Comparison of ENCODE assay signal across 2 cellular contexts in the genomic region with DNA sequence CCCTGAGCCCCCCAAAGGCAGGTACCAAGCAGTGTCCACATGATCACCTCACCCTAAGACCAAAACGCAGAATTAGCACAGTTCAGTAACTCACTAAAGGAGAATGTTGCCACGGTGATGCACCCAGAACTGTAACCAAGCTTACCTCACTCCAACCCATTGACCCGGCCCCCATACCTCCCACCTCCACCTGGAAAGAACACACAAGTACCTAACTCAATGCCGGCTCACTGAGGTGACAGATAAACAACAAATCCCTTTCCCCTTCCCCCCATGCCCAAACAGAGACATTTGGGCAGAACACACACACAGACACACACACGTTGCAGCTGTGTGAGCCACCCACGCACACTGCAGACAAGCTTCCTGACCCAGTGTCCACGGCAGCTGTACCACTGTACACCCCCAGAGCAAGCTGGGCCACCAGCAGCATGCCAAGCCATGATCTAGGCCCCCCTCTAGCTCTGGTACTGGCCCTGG.
TF ChIP-seq lines count a peak whose summit lies in the region.

No MANE protein-coding gene starts in this region.

TF ChIP-seq in HepG2, 621 proteins besides CTCF, POLR2A, EP300 and RAD21 (continues in another document):
- no peak for TF ChIP-seq TARDBP (CRISPR knock-in tag; IDR thresholded peaks at IDR 0.05)
- TF ChIP-seq RCOR2 (CRISPR knock-in tag; IDR thresholded peaks at IDR 0.05): no peak
- TF ChIP-seq KDM5A (IDR thresholded peaks at IDR 0.05; ENCODE audit: borderline replicate concordance, low read length): no peak
- TF ChIP-seq, protein P1, sequence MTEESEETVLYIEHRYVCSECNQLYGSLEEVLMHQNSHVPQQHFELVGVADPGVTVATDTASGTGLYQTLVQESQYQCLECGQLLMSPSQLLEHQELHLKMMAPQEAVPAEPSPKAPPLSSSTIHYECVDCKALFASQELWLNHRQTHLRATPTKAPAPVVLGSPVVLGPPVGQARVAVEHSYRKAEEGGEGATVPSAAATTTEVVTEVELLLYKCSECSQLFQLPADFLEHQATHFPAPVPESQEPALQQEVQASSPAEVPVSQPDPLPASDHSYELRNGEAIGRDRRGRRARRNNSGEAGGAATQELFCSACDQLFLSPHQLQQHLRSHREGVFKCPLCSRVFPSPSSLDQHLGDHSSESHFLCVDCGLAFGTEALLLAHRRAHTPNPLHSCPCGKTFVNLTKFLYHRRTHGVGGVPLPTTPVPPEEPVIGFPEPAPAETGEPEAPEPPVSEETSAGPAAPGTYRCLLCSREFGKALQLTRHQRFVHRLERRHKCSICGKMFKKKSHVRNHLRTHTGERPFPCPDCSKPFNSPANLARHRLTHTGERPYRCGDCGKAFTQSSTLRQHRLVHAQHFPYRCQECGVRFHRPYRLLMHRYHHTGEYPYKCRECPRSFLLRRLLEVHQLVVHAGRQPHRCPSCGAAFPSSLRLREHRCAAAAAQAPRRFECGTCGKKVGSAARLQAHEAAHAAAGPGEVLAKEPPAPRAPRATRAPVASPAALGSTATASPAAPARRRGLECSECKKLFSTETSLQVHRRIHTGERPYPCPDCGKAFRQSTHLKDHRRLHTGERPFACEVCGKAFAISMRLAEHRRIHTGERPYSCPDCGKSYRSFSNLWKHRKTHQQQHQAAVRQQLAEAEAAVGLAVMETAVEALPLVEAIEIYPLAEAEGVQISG (CRISPR knock-in tag; IDR thresholded peaks at IDR 0.05): no peak
- TF ChIP-seq HDAC6 (IDR thresholded peaks at IDR 0.05; ENCODE audit: low read depth, low read length): no peak
- no peak for TF ChIP-seq FOXK1 (CRISPR knock-in tag; IDR thresholded peaks at IDR 0.05; ENCODE audit: borderline replicate concordance, low read depth)
- TF ChIP-seq NPAS2 (CRISPR knock-in tag; IDR thresholded peaks at IDR 0.05; ENCODE audit: borderline replicate concordance): no peak
- TF ChIP-seq, protein P2, sequence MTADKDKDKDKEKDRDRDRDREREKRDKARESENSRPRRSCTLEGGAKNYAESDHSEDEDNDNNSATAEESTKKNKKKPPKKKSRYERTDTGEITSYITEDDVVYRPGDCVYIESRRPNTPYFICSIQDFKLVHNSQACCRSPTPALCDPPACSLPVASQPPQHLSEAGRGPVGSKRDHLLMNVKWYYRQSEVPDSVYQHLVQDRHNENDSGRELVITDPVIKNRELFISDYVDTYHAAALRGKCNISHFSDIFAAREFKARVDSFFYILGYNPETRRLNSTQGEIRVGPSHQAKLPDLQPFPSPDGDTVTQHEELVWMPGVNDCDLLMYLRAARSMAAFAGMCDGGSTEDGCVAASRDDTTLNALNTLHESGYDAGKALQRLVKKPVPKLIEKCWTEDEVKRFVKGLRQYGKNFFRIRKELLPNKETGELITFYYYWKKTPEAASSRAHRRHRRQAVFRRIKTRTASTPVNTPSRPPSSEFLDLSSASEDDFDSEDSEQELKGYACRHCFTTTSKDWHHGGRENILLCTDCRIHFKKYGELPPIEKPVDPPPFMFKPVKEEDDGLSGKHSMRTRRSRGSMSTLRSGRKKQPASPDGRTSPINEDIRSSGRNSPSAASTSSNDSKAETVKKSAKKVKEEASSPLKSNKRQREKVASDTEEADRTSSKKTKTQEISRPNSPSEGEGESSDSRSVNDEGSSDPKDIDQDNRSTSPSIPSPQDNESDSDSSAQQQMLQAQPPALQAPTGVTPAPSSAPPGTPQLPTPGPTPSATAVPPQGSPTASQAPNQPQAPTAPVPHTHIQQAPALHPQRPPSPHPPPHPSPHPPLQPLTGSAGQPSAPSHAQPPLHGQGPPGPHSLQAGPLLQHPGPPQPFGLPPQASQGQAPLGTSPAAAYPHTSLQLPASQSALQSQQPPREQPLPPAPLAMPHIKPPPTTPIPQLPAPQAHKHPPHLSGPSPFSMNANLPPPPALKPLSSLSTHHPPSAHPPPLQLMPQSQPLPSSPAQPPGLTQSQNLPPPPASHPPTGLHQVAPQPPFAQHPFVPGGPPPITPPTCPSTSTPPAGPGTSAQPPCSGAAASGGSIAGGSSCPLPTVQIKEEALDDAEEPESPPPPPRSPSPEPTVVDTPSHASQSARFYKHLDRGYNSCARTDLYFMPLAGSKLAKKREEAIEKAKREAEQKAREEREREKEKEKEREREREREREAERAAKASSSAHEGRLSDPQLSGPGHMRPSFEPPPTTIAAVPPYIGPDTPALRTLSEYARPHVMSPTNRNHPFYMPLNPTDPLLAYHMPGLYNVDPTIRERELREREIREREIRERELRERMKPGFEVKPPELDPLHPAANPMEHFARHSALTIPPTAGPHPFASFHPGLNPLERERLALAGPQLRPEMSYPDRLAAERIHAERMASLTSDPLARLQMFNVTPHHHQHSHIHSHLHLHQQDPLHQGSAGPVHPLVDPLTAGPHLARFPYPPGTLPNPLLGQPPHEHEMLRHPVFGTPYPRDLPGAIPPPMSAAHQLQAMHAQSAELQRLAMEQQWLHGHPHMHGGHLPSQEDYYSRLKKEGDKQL (CRISPR knock-in tag; IDR thresholded peaks at IDR 0.05; ENCODE audit: low read depth): no peak
- TF ChIP-seq NFATC3 (CRISPR knock-in tag; IDR thresholded peaks at IDR 0.05): no peak
- TF ChIP-seq, protein P3, sequence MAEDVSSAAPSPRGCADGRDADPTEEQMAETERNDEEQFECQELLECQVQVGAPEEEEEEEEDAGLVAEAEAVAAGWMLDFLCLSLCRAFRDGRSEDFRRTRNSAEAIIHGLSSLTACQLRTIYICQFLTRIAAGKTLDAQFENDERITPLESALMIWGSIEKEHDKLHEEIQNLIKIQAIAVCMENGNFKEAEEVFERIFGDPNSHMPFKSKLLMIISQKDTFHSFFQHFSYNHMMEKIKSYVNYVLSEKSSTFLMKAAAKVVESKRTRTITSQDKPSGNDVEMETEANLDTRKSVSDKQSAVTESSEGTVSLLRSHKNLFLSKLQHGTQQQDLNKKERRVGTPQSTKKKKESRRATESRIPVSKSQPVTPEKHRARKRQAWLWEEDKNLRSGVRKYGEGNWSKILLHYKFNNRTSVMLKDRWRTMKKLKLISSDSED (CRISPR knock-in tag; IDR thresholded peaks at IDR 0.05): no peak
- TF ChIP-seq ZNF547 (CRISPR knock-in tag; IDR thresholded peaks at IDR 0.05): no peak
- TF ChIP-seq ZNF570 (CRISPR knock-in tag; IDR thresholded peaks at IDR 0.05; ENCODE audit: borderline replicate concordance): no peak
- TF ChIP-seq ZKSCAN5 (CRISPR knock-in tag; IDR thresholded peaks at IDR 0.05): no peak
- TF ChIP-seq ZNF138 (CRISPR knock-in tag; IDR thresholded peaks at IDR 0.05; ENCODE audit: low read depth): no peak

TF ChIP-seq in endothelial cell of umbilical vein, 7 proteins besides CTCF, POLR2A, EP300 and RAD21:
- TF ChIP-seq FOS (IDR thresholded peaks at IDR 0.05; ENCODE audit: borderline replicate concordance, insufficient read depth, low read length) (no peak), POLR2AphosphoS5 (IDR thresholded peaks at IDR 0.05; ENCODE audit: insufficient read depth, low read depth, low read length) (no peak), GATA2 (IDR thresholded peaks at IDR 0.05; ENCODE audit: insufficient read depth, insufficient read length, low read depth, low read length) (no peak), JUN (IDR thresholded peaks at IDR 0.05; ENCODE audit: borderline replicate concordance, insufficient read depth, insufficient read length, low read depth) (no peak), EZH2 (IDR thresholded peaks at IDR 0.05; ENCODE audit: borderline replicate concordance, low read depth, low read length, severe bottlenecking) (no peak), MAX (IDR thresholded peaks at IDR 0.05; ENCODE audit: insufficient read depth, insufficient read length) (no peak), MYC (IDR thresholded peaks at IDR 0.05; ENCODE audit: low read depth, low read length) (no peak)
TF ChIP-seq in endothelial cell of umbilical vein: peak in this region for 0.
